ENCODE assay signal across 1 cellular context in genomic region chr4:102344520-102344954, GRCh38.
TF ChIP-seq lines count a peak whose summit lies in the region.

No MANE protein-coding gene starts in this region.

TF ChIP-seq in HepG2, 621 proteins besides CTCF, POLR2A, EP300 and RAD21 (continued from another document):
- TF ChIP-seq ZNF407 (CRISPR knock-in tag; IDR thresholded peaks at IDR 0.05; ENCODE audit: not compliant biosample characterization) (no peak), SALL1 (CRISPR knock-in tag; IDR thresholded peaks at IDR 0.05) (peak; percentile 39; the same call in 1 of the 2 replicates), POLR2AphosphoS2 (IDR thresholded peaks at IDR 0.05; ENCODE audit: low read depth, low read length) (no peak), ZNF263 (CRISPR knock-in tag; IDR thresholded peaks at IDR 0.05) (0 out of 2 replicates have a peak, but pooled peaks have one; percentile 27), PHF21A (CRISPR knock-in tag; IDR thresholded peaks at IDR 0.05) (no peak), KAT2B (IDR thresholded peaks at IDR 0.05; ENCODE audit: borderline replicate concordance, low read depth, low read length) (no peak), PCBP1 (IDR thresholded peaks at IDR 0.05; ENCODE audit: borderline replicate concordance, low read depth, low read length) (no peak), JUNB (CRISPR knock-in tag; IDR thresholded peaks at IDR 0.05; ENCODE audit: borderline replicate concordance) (no peak), MTA3 (CRISPR knock-in tag; IDR thresholded peaks at IDR 0.05) (no peak), TFDP2 (CRISPR knock-in tag; IDR thresholded peaks at IDR 0.05) (peak; percentile 77), TCF12 (IDR thresholded peaks at IDR 0.05) (no peak), TCF12 (CRISPR knock-in tag; IDR thresholded peaks at IDR 0.05) (no peak), TCF7L2 (IDR thresholded peaks at IDR 0.05; ENCODE audit: low read depth, low read length) (no peak), NRL (CRISPR knock-in tag; IDR thresholded peaks at IDR 0.05; ENCODE audit: borderline replicate concordance) (peak; percentile 37; the same call in 1 of the 2 replicates), ZNF276 (CRISPR knock-in tag; IDR thresholded peaks at IDR 0.05; ENCODE audit: low read depth) (no peak), TSC22D2 (CRISPR knock-in tag; IDR thresholded peaks at IDR 0.05; ENCODE audit: borderline replicate concordance) (no peak), ZNF230 (CRISPR knock-in tag; IDR thresholded peaks at IDR 0.05) (no peak), HIVEP1 (CRISPR knock-in tag; IDR thresholded peaks at IDR 0.05) (no peak; the same call in 1 of the 2 replicates), ZNF235 (CRISPR knock-in tag; IDR thresholded peaks at IDR 0.05; ENCODE audit: borderline replicate concordance) (no peak), PAF1 (CRISPR knock-in tag; IDR thresholded peaks at IDR 0.05) (no peak), HDAC6 (IDR thresholded peaks at IDR 0.05; ENCODE audit: low read depth, low read length) (no peak), CCDC6 (CRISPR knock-in tag; IDR thresholded peaks at IDR 0.05) (peak; percentile 26; the same call in 1 of the 2 replicates), ZNF264 (CRISPR knock-in tag; IDR thresholded peaks at IDR 0.05) (0 out of 2 replicates have a peak, but pooled peaks have one; percentile 40)
- TF ChIP-seq, protein P1, sequence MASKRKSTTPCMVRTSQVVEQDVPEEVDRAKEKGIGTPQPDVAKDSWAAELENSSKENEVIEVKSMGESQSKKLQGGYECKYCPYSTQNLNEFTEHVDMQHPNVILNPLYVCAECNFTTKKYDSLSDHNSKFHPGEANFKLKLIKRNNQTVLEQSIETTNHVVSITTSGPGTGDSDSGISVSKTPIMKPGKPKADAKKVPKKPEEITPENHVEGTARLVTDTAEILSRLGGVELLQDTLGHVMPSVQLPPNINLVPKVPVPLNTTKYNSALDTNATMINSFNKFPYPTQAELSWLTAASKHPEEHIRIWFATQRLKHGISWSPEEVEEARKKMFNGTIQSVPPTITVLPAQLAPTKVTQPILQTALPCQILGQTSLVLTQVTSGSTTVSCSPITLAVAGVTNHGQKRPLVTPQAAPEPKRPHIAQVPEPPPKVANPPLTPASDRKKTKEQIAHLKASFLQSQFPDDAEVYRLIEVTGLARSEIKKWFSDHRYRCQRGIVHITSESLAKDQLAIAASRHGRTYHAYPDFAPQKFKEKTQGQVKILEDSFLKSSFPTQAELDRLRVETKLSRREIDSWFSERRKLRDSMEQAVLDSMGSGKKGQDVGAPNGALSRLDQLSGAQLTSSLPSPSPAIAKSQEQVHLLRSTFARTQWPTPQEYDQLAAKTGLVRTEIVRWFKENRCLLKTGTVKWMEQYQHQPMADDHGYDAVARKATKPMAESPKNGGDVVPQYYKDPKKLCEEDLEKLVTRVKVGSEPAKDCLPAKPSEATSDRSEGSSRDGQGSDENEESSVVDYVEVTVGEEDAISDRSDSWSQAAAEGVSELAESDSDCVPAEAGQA (IDR thresholded peaks at IDR 0.05; ENCODE audit: low read depth): no peak
- TF ChIP-seq, protein P1 (CRISPR knock-in tag; IDR thresholded peaks at IDR 0.05; ENCODE audit: borderline replicate concordance): 0 out of 2 replicates have a peak, but pooled peaks have one; percentile 79
- TF ChIP-seq, protein P2, sequence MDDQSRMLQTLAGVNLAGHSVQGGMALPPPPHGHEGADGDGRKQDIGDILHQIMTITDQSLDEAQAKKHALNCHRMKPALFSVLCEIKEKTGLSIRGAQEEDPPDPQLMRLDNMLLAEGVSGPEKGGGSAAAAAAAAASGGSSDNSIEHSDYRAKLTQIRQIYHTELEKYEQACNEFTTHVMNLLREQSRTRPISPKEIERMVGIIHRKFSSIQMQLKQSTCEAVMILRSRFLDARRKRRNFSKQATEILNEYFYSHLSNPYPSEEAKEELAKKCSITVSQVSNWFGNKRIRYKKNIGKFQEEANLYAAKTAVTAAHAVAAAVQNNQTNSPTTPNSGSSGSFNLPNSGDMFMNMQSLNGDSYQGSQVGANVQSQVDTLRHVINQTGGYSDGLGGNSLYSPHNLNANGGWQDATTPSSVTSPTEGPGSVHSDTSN (CRISPR knock-in tag; IDR thresholded peaks at IDR 0.05; ENCODE audit: borderline replicate concordance): no peak
